ENCODE assay signal across 1 cellular context in the genomic region with DNA sequence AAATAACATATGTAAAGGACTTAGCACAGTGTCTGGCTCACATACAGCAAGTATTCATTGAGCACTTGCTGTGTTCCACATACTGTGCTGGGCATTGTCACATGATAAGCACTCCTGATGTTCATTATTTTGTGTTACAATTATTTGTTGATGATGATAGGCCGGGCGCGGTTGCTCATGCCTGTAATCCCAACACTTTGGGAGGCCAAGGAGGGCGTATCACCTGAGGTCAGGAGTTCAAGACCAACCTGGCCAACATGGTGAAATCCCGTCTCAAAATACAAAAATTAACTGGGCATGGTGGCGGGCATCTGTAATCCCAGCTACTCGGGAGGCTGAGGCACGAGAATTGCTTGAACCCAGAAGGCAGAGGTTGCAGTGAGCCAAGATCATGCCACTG. TPM values are rescaled to one million over a fixed set of nuclear protein-coding genes. Genes with fewer than 3 reads are reported as not detected.
"Had no signal": no experiment of that assay in that cellular context is flagged by ENCODE, and none has a peak within 500 bp of the region (broad histone marks: within the 10 kb centered on the region; RNA-seq: fewer than 3 reads in every experiment).

No MANE protein-coding gene starts in this region.

RNA-seq across cellular contexts. Expression of gene VILL, which starts 18.5 kb away (rescaled TPM):
- total RNA-seq: H4 had no signal
